ENCODE assay signal across 1 cellular context in genomic region chr16:2226245-2226793, GRCh38.
TF ChIP-seq lines count a peak whose summit lies in the region.

No MANE protein-coding gene starts in this region.

TF ChIP-seq in HEK293, 187 proteins besides CTCF, POLR2A, EP300 and RAD21 (continued from another document):
- TF ChIP-seq HIC1 (tag by site-specific recombination; IDR thresholded peaks at IDR 0.05) (peak; percentile 53; the same call in 1 of the 2 replicates), PRDM1 (tag by site-specific recombination; IDR thresholded peaks at IDR 0.05) (no peak), ZNF677 (tag by site-specific recombination; IDR thresholded peaks at IDR 0.05) (no peak), ZFP69B (tag by site-specific recombination; IDR thresholded peaks at IDR 0.05) (no peak), ZFP37 (tag by site-specific recombination; IDR thresholded peaks at IDR 0.05) (no peak), ZBTB11 (tag by site-specific recombination; conservative IDR thresholded peaks at IDR 0.05; ENCODE audit: low read depth) (no peak), ZXDB (tag by site-specific recombination; IDR thresholded peaks at IDR 0.05) (no peak), ZNF629 (tag by site-specific recombination; IDR thresholded peaks at IDR 0.05) (no peak), ZNF558 (tag by site-specific recombination; IDR thresholded peaks at IDR 0.05) (no peak), ZNF792 (tag by site-specific recombination; IDR thresholded peaks at IDR 0.05) (no peak), ZIC2 (tag by site-specific recombination; IDR thresholded peaks at IDR 0.05) (no peak), ZNF132 (tag by site-specific recombination; IDR thresholded peaks at IDR 0.05; ENCODE audit: borderline replicate concordance) (no peak), ZNF548 (tag by site-specific recombination; IDR thresholded peaks at IDR 0.05) (no peak)
- TF ChIP-seq, protein P1, sequence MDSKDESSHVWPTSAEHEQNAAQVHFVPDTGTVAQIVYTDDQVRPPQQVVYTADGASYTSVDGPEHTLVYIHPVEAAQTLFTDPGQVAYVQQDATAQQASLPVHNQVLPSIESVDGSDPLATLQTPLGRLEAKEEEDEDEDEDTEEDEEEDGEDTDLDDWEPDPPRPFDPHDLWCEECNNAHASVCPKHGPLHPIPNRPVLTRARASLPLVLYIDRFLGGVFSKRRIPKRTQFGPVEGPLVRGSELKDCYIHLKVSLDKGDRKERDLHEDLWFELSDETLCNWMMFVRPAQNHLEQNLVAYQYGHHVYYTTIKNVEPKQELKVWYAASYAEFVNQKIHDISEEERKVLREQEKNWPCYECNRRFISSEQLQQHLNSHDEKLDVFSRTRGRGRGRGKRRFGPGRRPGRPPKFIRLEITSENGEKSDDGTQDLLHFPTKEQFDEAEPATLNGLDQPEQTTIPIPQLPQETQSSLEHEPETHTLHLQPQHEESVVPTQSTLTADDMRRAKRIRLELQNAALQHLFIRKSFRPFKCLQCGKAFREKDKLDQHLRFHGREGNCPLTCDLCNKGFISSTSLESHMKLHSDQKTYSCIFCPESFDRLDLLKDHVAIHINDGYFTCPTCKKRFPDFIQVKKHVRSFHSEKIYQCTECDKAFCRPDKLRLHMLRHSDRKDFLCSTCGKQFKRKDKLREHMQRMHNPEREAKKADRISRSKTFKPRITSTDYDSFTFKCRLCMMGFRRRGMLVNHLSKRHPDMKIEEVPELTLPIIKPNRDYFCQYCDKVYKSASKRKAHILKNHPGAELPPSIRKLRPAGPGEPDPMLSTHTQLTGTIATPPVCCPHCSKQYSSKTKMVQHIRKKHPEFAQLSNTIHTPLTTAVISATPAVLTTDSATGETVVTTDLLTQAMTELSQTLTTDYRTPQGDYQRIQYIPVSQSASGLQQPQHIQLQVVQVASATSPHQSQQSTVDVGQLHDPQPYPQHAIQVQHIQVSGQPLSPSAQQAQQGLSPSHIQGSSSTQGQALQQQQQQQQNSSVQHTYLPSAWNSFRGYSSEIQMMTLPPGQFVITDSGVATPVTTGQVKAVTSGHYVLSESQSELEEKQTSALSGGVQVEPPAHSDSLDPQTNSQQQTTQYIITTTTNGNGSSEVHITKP (tag by site-specific recombination; IDR thresholded peaks at IDR 0.05): peak; percentile 63
- TF ChIP-seq, protein P2, sequence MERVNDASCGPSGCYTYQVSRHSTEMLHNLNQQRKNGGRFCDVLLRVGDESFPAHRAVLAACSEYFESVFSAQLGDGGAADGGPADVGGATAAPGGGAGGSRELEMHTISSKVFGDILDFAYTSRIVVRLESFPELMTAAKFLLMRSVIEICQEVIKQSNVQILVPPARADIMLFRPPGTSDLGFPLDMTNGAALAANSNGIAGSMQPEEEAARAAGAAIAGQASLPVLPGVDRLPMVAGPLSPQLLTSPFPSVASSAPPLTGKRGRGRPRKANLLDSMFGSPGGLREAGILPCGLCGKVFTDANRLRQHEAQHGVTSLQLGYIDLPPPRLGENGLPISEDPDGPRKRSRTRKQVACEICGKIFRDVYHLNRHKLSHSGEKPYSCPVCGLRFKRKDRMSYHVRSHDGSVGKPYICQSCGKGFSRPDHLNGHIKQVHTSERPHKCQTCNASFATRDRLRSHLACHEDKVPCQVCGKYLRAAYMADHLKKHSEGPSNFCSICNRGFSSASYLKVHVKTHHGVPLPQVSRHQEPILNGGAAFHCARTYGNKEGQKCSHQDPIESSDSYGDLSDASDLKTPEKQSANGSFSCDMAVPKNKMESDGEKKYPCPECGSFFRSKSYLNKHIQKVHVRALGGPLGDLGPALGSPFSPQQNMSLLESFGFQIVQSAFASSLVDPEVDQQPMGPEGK (tag by site-specific recombination; IDR thresholded peaks at IDR 0.05): 0 out of 2 replicates have a peak, but pooled peaks have one; percentile 24
TF ChIP-seq in HEK293: peak in this region for 4.
